Comparison of ENCODE assay signal across 14 cellular contexts in the genomic region with DNA sequence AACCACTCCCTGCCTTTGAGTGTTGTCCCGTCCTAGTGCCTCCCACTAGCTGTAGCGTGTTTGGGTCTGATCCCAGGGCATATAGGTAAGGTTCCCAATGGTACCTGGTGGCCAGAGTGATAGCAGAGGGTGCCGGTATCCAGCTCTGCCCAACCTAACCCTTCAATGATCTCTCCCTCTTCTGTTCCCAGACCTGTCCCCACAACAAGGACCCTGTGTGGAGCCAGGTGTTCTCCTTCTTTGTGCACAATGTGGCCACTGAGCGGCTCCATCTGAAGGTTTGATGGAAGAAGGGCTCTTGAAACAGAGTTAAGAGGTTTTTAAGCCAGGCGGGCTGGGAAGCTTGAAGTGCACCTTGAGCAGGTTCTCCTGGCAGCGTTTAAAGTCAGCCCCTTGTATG. TPM values are rescaled to one million over a fixed set of nuclear protein-coding genes. Genes with fewer than 3 reads are reported as not detected.
DNase-seq lines count a peak whose midpoint lies in the region; ATAC-seq, FAIRE-seq and TF ChIP-seq lines count a peak whose summit lies in the region.
"Had no signal": no experiment of that assay in that cellular context is flagged by ENCODE, and none has a peak within 500 bp of the region (broad histone marks: within the 10 kb centered on the region; RNA-seq: fewer than 3 reads in every experiment).

No MANE protein-coding gene starts in this region.

- H3K4me1 Mint-ChIP-seq in glutamatergic neuron (ENCODE audit: low read depth, unreplicated experiment), result no peaks in the 10 kb centered on the region

- no peak overlapping the region for H3K4me3 Mint-ChIP-seq in glutamatergic neuron (ENCODE audit: unreplicated experiment)
- H3K4me3 Mint-ChIP-seq: GM23338 had no signal

- TF ChIP-seq CTCF in psoas muscle (IDR thresholded peaks at IDR 0.05) (no peak), upper lobe of right lung (IDR thresholded peaks at IDR 0.05) (no peak), glutamatergic neuron (IDR thresholded peaks at IDR 0.05; ENCODE audit: partially characterized antibody, unreplicated experiment) (no peak)

- intact Hi-C loops in psoas muscle (cut with DNase I), result loop anchor here in 1 of 2 donors (1.0 kb wide), 1 partner anchor 124 kb away; the partner anchor contains the start of gene CEP70
- intact Hi-C loops in upper lobe of right lung (cut with DNase I), result no loop called here

- no peaks in the 10 kb centered on the region for H3K36me3 Mint-ChIP-seq in glutamatergic neuron (ENCODE audit: unreplicated experiment)

- H3K27me3 Mint-ChIP-seq in glutamatergic neuron (ENCODE audit: unreplicated experiment), result peaks cover 4% of the 10 kb centered on the region

- FAIRE-seq in GM19239 (lab: Jason Lieb, UNC), result no peak

- H3K27ac Mint-ChIP-seq in glutamatergic neuron (ENCODE audit: unreplicated experiment), result no peak overlapping the region
- H3K27ac Mint-ChIP-seq: GM23338 had no signal

- peak overlapping the region; percentile 94 for H3K27ac ChIP-seq in psoas muscle
- peak overlapping the region; percentile 72 for H3K27ac ChIP-seq in upper lobe of right lung

- ATAC-seq in psoas muscle, result no peak
- peak; percentile 84 for ATAC-seq in upper lobe of right lung
- no peak for ATAC-seq in GM18498 (IDR thresholded peaks at IDR 0.05; ENCODE audit: unreplicated experiment)
- ATAC-seq: GM23338, SK-N-SH treated with all-trans-retinoic acid at 6 μM for 48 hours had no signal

- H3K27me3 ChIP-seq in psoas muscle (ENCODE audit: insufficient read depth in 3 of 3, low read length in 2 of 3) (no peaks in the 10 kb centered on the region), upper lobe of right lung (no peaks in the 10 kb centered on the region)

- H3K4me1 ChIP-seq in psoas muscle, result peaks cover 32% of the 10 kb centered on the region
- peaks cover 14% of the 10 kb centered on the region for H3K4me1 ChIP-seq in upper lobe of right lung

- H3K9me3 ChIP-seq in psoas muscle, result no peaks in the 10 kb centered on the region
- H3K9me3 ChIP-seq in upper lobe of right lung, result no peaks in the 10 kb centered on the region

- H3K9me3 Mint-ChIP-seq in glutamatergic neuron (ENCODE audit: unreplicated experiment), result peaks cover 2% of the 10 kb centered on the region
- H3K9me3 Mint-ChIP-seq: GM23338 had no signal

- WGBS in psoas muscle, 3 donors, result 89 to 93% (median 90%) methylated on average over 6 of the region's 6 CpGs

- DNase-seq in NCI-H2029 treated with DMSO at 0.1 percent for 48 hours (lab: John Stamatoyannopoulos, UW), result peak; percentile 19
- peak; percentile 43 for DNase-seq in islet precursor cell
- no peak for DNase-seq in psoas muscle
- peak; percentile 81 for DNase-seq in upper lobe of right lung
- no peak for DNase-seq in GM19239 (ENCODE audit: insufficient read length, low spot score)
- DNase-seq in glutamatergic neuron, result no peak
- DNase-seq: COR-L47, KBM-7, NCI-H1436, OCI-M1, SHP77 treated with DMSO at 0.1 percent for 48 hours had no signal

- H3K36me3 ChIP-seq in psoas muscle (ENCODE audit: insufficient read depth in 1 of 2, low read depth in 1 of 2) (no peaks in the 10 kb centered on the region), upper lobe of right lung (no peaks in the 10 kb centered on the region)

- H3K4me3 ChIP-seq in psoas muscle, result peak overlapping the region; percentile 54
- no peak overlapping the region for H3K4me3 ChIP-seq in upper lobe of right lung
- H3K4me3 ChIP-seq: GM23338 had no signal

RNA-seq across cellular contexts. Expression of gene ESYT3, which starts 35.5 kb away (rescaled TPM):
- total RNA-seq in psoas muscle (1 to 10 TPM; 1.2 to 4.5 (median 2.3) TPM), upper lobe of right lung (66.4 TPM), glutamatergic neuron (ENCODE audit: unreplicated experiment) (not detected)
- polyA plus RNA-seq in psoas muscle, result 1 to 10 TPM in 1 of 3 donors, under 1 TPM in 2; 0.35 to 3.5 (median 0.37) TPM

Comparison
In these comparisons a context has a peak if more than half of its experiments do, and no peak if none do; other contexts are left out.
1. DNase-seq: peak in NCI-H2029 treated with DMSO at 0.1 percent for 48 hours (single experiment), islet precursor cell (single experiment) and upper lobe of right lung (single experiment); none in psoas muscle (0 of 2), GM19239 (single experiment) and glutamatergic neuron (single experiment).
2. RNA of gene ESYT3, which starts 35.5 kb away (total RNA-seq): 66.4 TPM in upper lobe of right lung (single experiment); 1.2 to 4.5 TPM in psoas muscle and not detected in glutamatergic neuron (single experiment); every median in the first group is over 10 times any median in the second.